ENCODE assay signal across 1 cellular context in genomic region chr11:911031-911889, GRCh38.
TF ChIP-seq lines count a peak whose summit lies in the region.

No MANE protein-coding gene starts in this region.

TF ChIP-seq in HEK293, 187 proteins besides CTCF, POLR2A, EP300 and RAD21 (continued from another document):
- TF ChIP-seq PRDM10 (tag by site-specific recombination; IDR thresholded peaks at IDR 0.05), result peak; percentile 95
- peak; percentile 27; the same call in 1 of the 2 replicates for TF ChIP-seq ZBTB20 (tag by site-specific recombination; IDR thresholded peaks at IDR 0.05)
- TF ChIP-seq GLIS1 (tag by site-specific recombination; IDR thresholded peaks at IDR 0.05), result peak; percentile 60; the same call in 1 of the 2 replicates
- no peak for TF ChIP-seq RBAK (tag by site-specific recombination; IDR thresholded peaks at IDR 0.05)
- TF ChIP-seq ZNF335 (tag by site-specific recombination; conservative IDR thresholded peaks at IDR 0.05), result peak; percentile 33
- no peak for TF ChIP-seq ZNF530 (tag by site-specific recombination; IDR thresholded peaks at IDR 0.05; ENCODE audit: low read depth)
- TF ChIP-seq ZBTB6 (tag by site-specific recombination; IDR thresholded peaks at IDR 0.05), result no peak; the same call in 1 of the 2 replicates
- no peak for TF ChIP-seq SP7 (tag by site-specific recombination; IDR thresholded peaks at IDR 0.05)
- 0 out of 2 replicates have a peak, but pooled peaks have one; percentile 10 for TF ChIP-seq PATZ1 (tag by site-specific recombination; IDR thresholded peaks at IDR 0.05)
- TF ChIP-seq ZNF843 (tag by site-specific recombination; IDR thresholded peaks at IDR 0.05), result no peak
- TF ChIP-seq PBX3 (CRISPR knock-in tag; IDR thresholded peaks at IDR 0.05), result 0 out of 2 replicates have a peak, but pooled peaks have one; percentile 12
- peak; percentile 56 for TF ChIP-seq GLIS2 (tag by site-specific recombination; IDR thresholded peaks at IDR 0.05)
- TF ChIP-seq ZNF10 (tag by site-specific recombination; IDR thresholded peaks at IDR 0.05), result no peak
